In the genomic region with DNA sequence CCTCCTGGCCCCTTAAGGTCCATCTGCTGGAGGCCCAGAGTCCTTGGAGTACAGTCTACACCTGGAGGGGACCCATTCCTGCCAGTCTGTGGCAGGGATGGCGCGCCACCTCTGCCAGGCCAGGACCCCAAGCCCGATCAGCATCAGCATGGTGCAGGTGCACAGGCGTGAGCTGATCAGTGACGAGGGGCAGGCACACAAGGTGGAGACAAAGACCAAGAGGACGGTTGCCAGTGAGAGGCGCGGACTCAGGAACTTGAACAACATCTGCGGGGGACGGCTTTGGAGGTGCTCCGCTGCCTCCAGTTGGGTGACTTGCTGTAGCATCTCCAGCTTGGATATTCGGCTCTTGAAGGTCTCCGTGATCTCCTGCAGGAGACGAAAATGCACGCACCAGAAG, we compare ENCODE assay signal across 6 cellular contexts. TPM values are rescaled to one million over a fixed set of nuclear protein-coding genes. Genes with fewer than 3 reads are reported as not detected.
"Had no signal": no experiment of that assay in that cellular context is flagged by ENCODE, and none has a peak within 500 bp of the region (broad histone marks: within the 10 kb centered on the region; RNA-seq: fewer than 3 reads in every experiment).

No MANE protein-coding gene starts in this region.

RNA-seq across cellular contexts. Expression of gene OPN1LW, which starts 15.3 kb away (rescaled TPM):
- total RNA-seq: GM23248, H1, H4, H7, H9, HFFc6 had no signal
- polyA plus RNA-seq: GM23248, H1 had no signal

RNA-seq across cellular contexts. Expression of gene OPN1MW, which starts 23.1 kb away (rescaled TPM):
- total RNA-seq: GM23248, H1, H4, H7, H9, HFFc6 had no signal
- polyA plus RNA-seq: GM23248, H1 had no signal
